In the genomic region with DNA sequence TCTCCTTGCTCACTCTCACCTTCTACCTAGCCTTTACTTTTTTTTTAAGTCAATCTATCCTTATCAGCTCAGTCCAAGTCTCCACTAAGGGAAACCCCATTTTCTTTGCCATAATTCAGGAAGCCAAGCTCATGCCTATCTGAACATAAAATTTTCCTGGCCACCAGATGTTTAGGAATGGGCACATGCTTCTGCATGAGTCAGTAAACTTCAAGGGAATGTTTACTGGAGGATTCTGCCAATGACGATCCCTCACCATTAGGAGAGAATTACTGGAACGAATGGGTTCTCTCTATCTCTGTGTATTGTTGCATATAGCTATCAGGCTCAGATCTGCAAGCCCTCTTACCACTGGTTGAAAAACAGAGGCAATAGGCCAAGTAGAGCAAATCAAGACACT, we compare ENCODE assay signal across 31 cellular contexts.
"Had no signal": no experiment of that assay in that cellular context is flagged by ENCODE, and none has a peak within 500 bp of the region (broad histone marks: within the 10 kb centered on the region; RNA-seq: fewer than 3 reads in every experiment).

No MANE protein-coding gene starts in this region.

- H3K27ac ChIP-seq: ascending aorta, cardiac muscle cell, RWPE1 had no signal

- DNase-seq: activated CD4-positive, alpha-beta T cell treated with anti-CD3 and anti-CD28 coated beads, Interleukin-2, amount 10 ng/mL, durations not matched to agents 24 days and 14 days; activated CD4-positive, alpha-beta T cell treated with anti-CD3 and anti-CD28 coated beads, Interleukin-2, amount 50 U/mL, for 4 hours; activated CD8-positive, alpha-beta T cell treated with anti-CD3 and anti-CD28 coated beads for 36 hours; activated effector memory CD4-positive, alpha-beta T cell treated with anti-CD3 and anti-CD28 coated beads, Interleukin-2, amount 50 U/mL, for 16 hours; activated naive CD4-positive, alpha-beta T cell; activated naive CD4-positive, alpha-beta T cell treated with anti-CD3 and anti-CD28 coated beads, Interleukin-2, amount 50 U/mL, for 16 hours; activated naive CD8-positive, alpha-beta T cell treated with anti-CD3 and anti-CD28 coated beads for 36 hours; activated T-cell treated with anti-CD3 and anti-CD28 coated beads, Interleukin-2, amount 50 U/mL, for 1 hour; activated T-cell treated with anti-CD3 and anti-CD28 coated beads, Interleukin-2, amount 50 U/mL, for 72 hours; amygdala; NCI-H1048; NCI-H1105 treated with DMSO at 0.1 percent for 48 hours; NCI-H1436; NCI-H1694; NCI-H1930; NCI-H2081 treated with DMSO at 0.1 percent for 48 hours; NCI-H345; NCI-H526; NCI-H748 treated with DMSO at 0.1 percent for 48 hours; NK-92 treated with Interleukin-12 subunit alpha and Interleukin-12 subunit beta, amount 100 ng/mL, for 24 hours; PC-3; SIG-M5; T-helper 1 cell; T1000 had no signal

- FAIRE-seq: RCC 7860 had no signal

- H3K36me3 ChIP-seq: ascending aorta, cardiac muscle cell had no signal

- H3K4me1 ChIP-seq: ascending aorta had no signal

- H3K27me3 ChIP-seq: ascending aorta, cardiac muscle cell had no signal

- ATAC-seq: activated CD8-positive, alpha-beta T cell treated with anti-CD3 and anti-CD28 coated beads for 36 hours; activated T-cell treated with anti-CD3 and anti-CD28 coated beads, Interleukin-2, amount 50 U/mL, for 72 hours; activated T-helper 17 cell treated with anti-CD3 and anti-CD28 coated beads, Interleukin-2, amount 50 U/mL, for 72 hours; PC-3; Right ventricle myocardium inferior; SK-N-SH treated with all-trans-retinoic acid at 6 μM for 48 hours had no signal

- H3K9me3 ChIP-seq: ascending aorta had no signal

- H3K4me3 ChIP-seq: ascending aorta, cardiac muscle cell had no signal
